Comparison of ENCODE assay signal across 2 cellular contexts in the genomic region with DNA sequence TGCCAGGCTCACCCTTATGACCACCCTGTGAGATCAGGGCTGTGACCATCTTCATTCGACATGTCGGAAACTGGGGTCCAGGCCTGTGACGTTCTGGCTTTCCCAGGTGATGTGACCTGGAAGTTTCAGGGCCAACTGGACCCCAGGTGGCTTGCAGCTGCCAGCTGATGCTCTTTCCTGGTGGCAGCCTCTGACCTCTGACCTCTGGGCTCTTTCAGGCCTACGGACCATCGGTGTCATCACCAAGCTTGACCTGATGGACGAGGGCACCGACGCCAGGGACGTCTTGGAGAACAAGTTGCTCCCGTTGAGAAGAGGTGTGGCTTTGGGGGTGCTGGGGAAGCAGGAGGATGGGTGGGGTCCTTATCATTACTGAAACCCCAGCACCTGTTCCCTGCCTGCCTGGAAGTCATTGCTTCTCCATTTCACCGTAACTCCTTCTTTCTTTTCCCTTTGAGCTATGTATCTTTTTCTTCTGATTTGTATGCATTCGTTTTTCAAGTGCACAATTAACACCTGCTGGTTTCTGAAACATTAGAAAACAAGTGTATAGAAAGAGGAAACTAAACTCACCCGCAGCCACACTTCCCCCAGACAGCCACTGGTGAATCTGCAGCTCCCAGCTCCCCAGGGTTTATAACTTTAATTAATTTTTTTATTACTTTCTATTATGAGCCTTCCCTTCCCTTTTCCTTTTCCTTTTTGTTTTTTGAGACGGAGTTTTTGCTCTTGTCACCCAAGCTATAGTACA.
TF ChIP-seq lines count a peak whose summit lies in the region.

No MANE protein-coding gene starts in this region.

TF ChIP-seq in K562, 482 proteins besides CTCF, POLR2A, EP300 and RAD21:
- TF ChIP-seq RBM22 (IDR thresholded peaks at IDR 0.05; ENCODE audit: low read depth, low read length, poor library complexity, severe bottlenecking) (no peak), ZC3H4 (CRISPR knock-in tag; IDR thresholded peaks at IDR 0.05; ENCODE audit: borderline replicate concordance) (no peak), RERE (CRISPR knock-in tag; IDR thresholded peaks at IDR 0.05; ENCODE audit: borderline replicate concordance) (no peak), NR2C1 (IDR thresholded peaks at IDR 0.05) (peak; percentile 27; the same call in 1 of the 2 replicates), NR2C1 (tag; IDR thresholded peaks at IDR 0.05) (peak; percentile 63), RBBP5 (IDR thresholded peaks at IDR 0.05; ENCODE audit: borderline replicate concordance, insufficient read depth, low read length, poor library complexity, severe bottlenecking) (no peak), ZNF274 (IDR thresholded peaks at IDR 0.05; ENCODE audit: borderline replicate concordance, low read depth, low read length) (no peak)
- TF ChIP-seq, protein P1, sequence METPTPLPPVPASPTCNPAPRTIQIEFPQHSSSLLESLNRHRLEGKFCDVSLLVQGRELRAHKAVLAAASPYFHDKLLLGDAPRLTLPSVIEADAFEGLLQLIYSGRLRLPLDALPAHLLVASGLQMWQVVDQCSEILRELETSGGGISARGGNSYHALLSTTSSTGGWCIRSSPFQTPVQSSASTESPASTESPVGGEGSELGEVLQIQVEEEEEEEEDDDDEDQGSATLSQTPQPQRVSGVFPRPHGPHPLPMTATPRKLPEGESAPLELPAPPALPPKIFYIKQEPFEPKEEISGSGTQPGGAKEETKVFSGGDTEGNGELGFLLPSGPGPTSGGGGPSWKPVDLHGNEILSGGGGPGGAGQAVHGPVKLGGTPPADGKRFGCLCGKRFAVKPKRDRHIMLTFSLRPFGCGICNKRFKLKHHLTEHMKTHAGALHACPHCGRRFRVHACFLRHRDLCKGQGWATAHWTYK (CRISPR knock-in tag; IDR thresholded peaks at IDR 0.05): no peak

TF ChIP-seq in GM12891, 5 proteins besides CTCF, POLR2A, EP300 and RAD21:
- no peak for TF ChIP-seq PAX5 (IDR thresholded peaks at IDR 0.05; ENCODE audit: insufficient read depth, low read length, severe bottlenecking)
- no peak for TF ChIP-seq POU2F2 (IDR thresholded peaks at IDR 0.05; ENCODE audit: low read depth, low read length)
- no peak for TF ChIP-seq SPI1 (IDR thresholded peaks at IDR 0.05; ENCODE audit: low read depth, low read length)
- no peak for TF ChIP-seq TAF1 (IDR thresholded peaks at IDR 0.05; ENCODE audit: low read depth, low read length)
- TF ChIP-seq POLR2AphosphoS5 (IDR thresholded peaks at IDR 0.05; ENCODE audit: low read depth, low read length): no peak
